2 cellular contexts compared by ENCODE assay signal in the genomic region with DNA sequence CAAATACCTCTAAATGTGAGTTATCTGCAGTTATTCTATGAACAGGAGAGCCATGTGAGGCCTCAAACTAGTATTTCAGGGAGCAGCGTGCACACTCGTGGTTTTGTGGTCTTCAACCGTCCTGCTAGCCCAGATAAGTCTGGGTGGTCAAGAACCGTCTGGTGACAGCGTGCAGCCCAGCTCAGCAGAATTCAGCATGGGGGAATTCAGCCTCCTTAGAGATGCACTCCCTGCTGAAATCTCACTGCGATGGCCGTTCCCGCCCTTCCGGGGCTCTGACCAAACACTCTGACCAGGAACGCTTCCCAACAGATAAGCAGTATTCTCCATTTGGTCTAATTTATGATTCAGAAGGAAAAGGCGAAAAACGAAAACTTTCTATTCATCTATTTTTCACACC.
A peak's percentile ranks its signal among the peaks of the same experiment; 100 is the strongest.
TF ChIP-seq lines count a peak whose summit lies in the region.

No MANE protein-coding gene starts in this region.

TF ChIP-seq in HEK293, 187 proteins besides CTCF, POLR2A, EP300 and RAD21:
- TF ChIP-seq, protein P1, sequence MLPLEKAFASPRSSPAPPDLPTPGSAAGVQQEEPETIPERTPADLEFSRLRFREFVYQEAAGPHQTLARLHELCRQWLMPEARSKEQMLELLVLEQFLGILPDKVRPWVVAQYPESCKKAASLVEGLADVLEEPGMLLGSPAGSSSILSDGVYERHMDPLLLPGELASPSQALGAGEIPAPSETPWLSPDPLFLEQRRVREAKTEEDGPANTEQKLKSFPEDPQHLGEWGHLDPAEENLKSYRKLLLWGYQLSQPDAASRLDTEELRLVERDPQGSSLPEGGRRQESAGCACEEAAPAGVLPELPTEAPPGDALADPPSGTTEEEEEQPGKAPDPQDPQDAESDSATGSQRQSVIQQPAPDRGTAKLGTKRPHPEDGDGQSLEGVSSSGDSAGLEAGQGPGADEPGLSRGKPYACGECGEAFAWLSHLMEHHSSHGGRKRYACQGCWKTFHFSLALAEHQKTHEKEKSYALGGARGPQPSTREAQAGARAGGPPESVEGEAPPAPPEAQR (tag by site-specific recombination; IDR thresholded peaks at IDR 0.05): no peak
- TF ChIP-seq ZNF341 (tag by site-specific recombination; IDR thresholded peaks at IDR 0.05; ENCODE audit: low read depth): peak; percentile 60

TF ChIP-seq in K562, 482 proteins besides CTCF, POLR2A, EP300 and RAD21 (continues in another document):
- TF ChIP-seq, protein P2, sequence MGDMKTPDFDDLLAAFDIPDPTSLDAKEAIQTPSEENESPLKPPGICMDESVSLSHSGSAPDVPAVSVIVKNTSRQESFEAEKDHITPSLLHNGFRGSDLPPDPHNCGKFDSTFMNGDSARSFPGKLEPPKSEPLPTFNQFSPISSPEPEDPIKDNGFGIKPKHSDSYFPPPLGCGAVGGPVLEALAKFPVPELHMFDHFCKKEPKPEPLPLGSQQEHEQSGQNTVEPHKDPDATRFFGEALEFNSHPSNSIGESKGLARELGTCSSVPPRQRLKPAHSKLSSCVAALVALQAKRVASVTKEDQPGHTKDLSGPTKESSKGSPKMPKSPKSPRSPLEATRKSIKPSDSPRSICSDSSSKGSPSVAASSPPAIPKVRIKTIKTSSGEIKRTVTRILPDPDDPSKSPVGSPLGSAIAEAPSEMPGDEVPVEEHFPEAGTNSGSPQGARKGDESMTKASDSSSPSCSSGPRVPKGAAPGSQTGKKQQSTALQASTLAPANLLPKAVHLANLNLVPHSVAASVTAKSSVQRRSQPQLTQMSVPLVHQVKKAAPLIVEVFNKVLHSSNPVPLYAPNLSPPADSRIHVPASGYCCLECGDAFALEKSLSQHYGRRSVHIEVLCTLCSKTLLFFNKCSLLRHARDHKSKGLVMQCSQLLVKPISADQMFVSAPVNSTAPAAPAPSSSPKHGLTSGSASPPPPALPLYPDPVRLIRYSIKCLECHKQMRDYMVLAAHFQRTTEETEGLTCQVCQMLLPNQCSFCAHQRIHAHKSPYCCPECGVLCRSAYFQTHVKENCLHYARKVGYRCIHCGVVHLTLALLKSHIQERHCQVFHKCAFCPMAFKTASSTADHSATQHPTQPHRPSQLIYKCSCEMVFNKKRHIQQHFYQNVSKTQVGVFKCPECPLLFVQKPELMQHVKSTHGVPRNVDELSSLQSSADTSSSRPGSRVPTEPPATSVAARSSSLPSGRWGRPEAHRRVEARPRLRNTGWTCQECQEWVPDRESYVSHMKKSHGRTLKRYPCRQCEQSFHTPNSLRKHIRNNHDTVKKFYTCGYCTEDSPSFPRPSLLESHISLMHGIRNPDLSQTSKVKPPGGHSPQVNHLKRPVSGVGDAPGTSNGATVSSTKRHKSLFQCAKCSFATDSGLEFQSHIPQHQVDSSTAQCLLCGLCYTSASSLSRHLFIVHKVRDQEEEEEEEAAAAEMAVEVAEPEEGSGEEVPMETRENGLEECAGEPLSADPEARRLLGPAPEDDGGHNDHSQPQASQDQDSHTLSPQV (IDR thresholded peaks at IDR 0.05): peak; percentile 94
- TF ChIP-seq RFX1 (IDR thresholded peaks at IDR 0.05) (no peak), EHMT2 (IDR thresholded peaks at IDR 0.05) (no peak), GTF2E2 (tag; IDR thresholded peaks at IDR 0.05) (no peak), FOSL1 (tag; conservative IDR thresholded peaks at IDR 0.05) (peak; percentile 52; the same call in 1 of the 2 replicates), NCOA2 (IDR thresholded peaks at IDR 0.05; ENCODE audit: partially characterized antibody in 2 of 2) (no peak), CBFA2T2 (conservative IDR thresholded peaks at IDR 0.05) (peak; percentile 82), SAFB2 (IDR thresholded peaks at IDR 0.05; ENCODE audit: borderline replicate concordance, low read depth, low read length, severe bottlenecking) (no peak), ILF3 (IDR thresholded peaks at IDR 0.05; ENCODE audit: borderline replicate concordance) (no peak), DIDO1 (tag; IDR thresholded peaks at IDR 0.05; ENCODE audit: low read depth) (no peak), EZH2 (IDR thresholded peaks at IDR 0.05; ENCODE audit: borderline replicate concordance, low read depth, low read length) (no peak), NFXL1 (CRISPR knock-in tag; IDR thresholded peaks at IDR 0.05) (no peak), JUND (IDR thresholded peaks at IDR 0.05; ENCODE audit: borderline replicate concordance, low read depth, low read length) (peak; percentile 72), JUND (tag; IDR thresholded peaks at IDR 0.05; ENCODE audit: borderline replicate concordance, low read depth, low read length) (peak; percentile 2; the same call in 1 of the 3 replicates), LCOR (CRISPR knock-in tag; IDR thresholded peaks at IDR 0.05) (no peak), TAL1 (IDR thresholded peaks at IDR 0.05) (peak; percentile 76), ZNF586 (CRISPR knock-in tag; conservative IDR thresholded peaks at IDR 0.05) (no peak), SMARCE1 (IDR thresholded peaks at IDR 0.05) (peak; percentile 78), SIX5 (IDR thresholded peaks at IDR 0.05; ENCODE audit: borderline replicate concordance in 1 of 2, insufficient read depth in 1 of 2, low read depth in 1 of 2, low read length in 2 of 2) (no peak), HDAC6 (IDR thresholded peaks at IDR 0.05; ENCODE audit: low read depth, low read length) (no peak), SLC30A9 (CRISPR knock-in tag; IDR thresholded peaks at IDR 0.05) (no peak), CEBPB (tag; IDR thresholded peaks at IDR 0.05) (no peak), HDAC2 (IDR thresholded peaks at IDR 0.05) (peak; percentile 88), ELF2 (CRISPR knock-in tag; IDR thresholded peaks at IDR 0.05) (no peak), SMARCC2 (IDR thresholded peaks at IDR 0.05; ENCODE audit: low read depth) (peak; percentile 67; the same call in 1 of the 2 replicates), ZNF121 (CRISPR knock-in tag; conservative IDR thresholded peaks at IDR 0.05) (peak; percentile 56; the same call in 1 of the 2 replicates)
- TF ChIP-seq, protein P3, sequence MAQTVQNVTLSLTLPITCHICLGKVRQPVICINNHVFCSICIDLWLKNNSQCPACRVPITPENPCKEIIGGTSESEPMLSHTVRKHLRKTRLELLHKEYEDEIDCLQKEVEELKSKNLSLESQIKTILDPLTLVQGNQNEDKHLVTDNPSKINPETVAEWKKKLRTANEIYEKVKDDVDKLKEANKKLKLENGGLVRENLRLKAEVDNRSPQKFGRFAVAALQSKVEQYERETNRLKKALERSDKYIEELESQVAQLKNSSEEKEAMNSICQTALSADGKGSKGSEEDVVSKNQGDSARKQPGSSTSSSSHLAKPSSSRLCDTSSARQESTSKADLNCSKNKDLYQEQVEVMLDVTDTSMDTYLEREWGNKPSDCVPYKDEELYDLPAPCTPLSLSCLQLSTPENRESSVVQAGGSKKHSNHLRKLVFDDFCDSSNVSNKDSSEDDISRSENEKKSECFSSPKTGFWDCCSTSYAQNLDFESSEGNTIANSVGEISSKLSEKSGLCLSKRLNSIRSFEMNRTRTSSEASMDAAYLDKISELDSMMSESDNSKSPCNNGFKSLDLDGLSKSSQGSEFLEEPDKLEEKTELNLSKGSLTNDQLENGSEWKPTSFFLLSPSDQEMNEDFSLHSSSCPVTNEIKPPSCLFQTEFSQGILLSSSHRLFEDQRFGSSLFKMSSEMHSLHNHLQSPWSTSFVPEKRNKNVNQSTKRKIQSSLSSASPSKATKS (CRISPR knock-in tag; IDR thresholded peaks at IDR 0.05): no peak
- TF ChIP-seq, protein P4, sequence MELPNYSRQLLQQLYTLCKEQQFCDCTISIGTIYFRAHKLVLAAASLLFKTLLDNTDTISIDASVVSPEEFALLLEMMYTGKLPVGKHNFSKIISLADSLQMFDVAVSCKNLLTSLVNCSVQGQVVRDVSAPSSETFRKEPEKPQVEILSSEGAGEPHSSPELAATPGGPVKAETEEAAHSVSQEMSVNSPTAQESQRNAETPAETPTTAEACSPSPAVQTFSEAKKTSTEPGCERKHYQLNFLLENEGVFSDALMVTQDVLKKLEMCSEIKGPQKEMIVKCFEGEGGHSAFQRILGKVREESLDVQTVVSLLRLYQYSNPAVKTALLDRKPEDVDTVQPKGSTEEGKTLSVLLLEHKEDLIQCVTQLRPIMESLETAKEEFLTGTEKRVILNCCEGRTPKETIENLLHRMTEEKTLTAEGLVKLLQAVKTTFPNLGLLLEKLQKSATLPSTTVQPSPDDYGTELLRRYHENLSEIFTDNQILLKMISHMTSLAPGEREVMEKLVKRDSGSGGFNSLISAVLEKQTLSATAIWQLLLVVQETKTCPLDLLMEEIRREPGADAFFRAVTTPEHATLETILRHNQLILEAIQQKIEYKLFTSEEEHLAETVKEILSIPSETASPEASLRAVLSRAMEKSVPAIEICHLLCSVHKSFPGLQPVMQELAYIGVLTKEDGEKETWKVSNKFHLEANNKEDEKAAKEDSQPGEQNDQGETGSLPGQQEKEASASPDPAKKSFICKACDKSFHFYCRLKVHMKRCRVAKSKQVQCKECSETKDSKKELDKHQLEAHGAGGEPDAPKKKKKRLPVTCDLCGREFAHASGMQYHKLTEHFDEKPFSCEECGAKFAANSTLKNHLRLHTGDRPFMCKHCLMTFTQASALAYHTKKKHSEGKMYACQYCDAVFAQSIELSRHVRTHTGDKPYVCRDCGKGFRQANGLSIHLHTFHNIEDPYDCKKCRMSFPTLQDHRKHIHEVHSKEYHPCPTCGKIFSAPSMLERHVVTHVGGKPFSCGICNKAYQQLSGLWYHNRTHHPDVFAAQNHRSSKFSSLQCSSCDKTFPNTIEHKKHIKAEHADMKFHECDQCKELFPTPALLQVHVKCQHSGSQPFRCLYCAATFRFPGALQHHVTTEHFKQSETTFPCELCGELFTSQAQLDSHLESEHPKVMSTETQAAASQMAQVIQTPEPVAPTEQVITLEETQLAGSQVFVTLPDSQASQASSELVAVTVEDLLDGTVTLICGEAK (IDR thresholded peaks at IDR 0.05): no peak
- TF ChIP-seq, protein P4 (CRISPR knock-in tag; IDR thresholded peaks at IDR 0.05): no peak
- TF ChIP-seq, protein P5, sequence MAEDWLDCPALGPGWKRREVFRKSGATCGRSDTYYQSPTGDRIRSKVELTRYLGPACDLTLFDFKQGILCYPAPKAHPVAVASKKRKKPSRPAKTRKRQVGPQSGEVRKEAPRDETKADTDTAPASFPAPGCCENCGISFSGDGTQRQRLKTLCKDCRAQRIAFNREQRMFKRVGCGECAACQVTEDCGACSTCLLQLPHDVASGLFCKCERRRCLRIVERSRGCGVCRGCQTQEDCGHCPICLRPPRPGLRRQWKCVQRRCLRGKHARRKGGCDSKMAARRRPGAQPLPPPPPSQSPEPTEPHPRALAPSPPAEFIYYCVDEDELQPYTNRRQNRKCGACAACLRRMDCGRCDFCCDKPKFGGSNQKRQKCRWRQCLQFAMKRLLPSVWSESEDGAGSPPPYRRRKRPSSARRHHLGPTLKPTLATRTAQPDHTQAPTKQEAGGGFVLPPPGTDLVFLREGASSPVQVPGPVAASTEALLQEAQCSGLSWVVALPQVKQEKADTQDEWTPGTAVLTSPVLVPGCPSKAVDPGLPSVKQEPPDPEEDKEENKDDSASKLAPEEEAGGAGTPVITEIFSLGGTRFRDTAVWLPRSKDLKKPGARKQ (CRISPR knock-in tag; IDR thresholded peaks at IDR 0.05): no peak
- TF ChIP-seq, protein P6, sequence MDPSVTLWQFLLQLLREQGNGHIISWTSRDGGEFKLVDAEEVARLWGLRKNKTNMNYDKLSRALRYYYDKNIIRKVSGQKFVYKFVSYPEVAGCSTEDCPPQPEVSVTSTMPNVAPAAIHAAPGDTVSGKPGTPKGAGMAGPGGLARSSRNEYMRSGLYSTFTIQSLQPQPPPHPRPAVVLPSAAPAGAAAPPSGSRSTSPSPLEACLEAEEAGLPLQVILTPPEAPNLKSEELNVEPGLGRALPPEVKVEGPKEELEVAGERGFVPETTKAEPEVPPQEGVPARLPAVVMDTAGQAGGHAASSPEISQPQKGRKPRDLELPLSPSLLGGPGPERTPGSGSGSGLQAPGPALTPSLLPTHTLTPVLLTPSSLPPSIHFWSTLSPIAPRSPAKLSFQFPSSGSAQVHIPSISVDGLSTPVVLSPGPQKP (CRISPR knock-in tag; IDR thresholded peaks at IDR 0.05): no peak
- TF ChIP-seq, protein P7, sequence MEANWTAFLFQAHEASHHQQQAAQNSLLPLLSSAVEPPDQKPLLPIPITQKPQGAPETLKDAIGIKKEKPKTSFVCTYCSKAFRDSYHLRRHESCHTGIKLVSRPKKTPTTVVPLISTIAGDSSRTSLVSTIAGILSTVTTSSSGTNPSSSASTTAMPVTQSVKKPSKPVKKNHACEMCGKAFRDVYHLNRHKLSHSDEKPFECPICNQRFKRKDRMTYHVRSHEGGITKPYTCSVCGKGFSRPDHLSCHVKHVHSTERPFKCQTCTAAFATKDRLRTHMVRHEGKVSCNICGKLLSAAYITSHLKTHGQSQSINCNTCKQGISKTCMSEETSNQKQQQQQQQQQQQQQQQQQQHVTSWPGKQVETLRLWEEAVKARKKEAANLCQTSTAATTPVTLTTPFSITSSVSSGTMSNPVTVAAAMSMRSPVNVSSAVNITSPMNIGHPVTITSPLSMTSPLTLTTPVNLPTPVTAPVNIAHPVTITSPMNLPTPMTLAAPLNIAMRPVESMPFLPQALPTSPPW (CRISPR knock-in tag; IDR thresholded peaks at IDR 0.05): peak; percentile 42
- TF ChIP-seq, protein P8, sequence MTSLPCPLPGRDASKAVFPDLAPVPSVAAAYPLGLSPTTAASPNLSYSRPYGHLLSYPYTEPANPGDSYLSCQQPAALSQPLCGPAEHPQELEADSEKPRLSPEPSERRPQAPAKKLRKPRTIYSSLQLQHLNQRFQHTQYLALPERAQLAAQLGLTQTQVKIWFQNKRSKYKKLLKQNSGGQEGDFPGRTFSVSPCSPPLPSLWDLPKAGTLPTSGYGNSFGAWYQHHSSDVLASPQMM (CRISPR knock-in tag; IDR thresholded peaks at IDR 0.05): no peak
